ENCODE assay signal across 17 cellular contexts in the genomic region with DNA sequence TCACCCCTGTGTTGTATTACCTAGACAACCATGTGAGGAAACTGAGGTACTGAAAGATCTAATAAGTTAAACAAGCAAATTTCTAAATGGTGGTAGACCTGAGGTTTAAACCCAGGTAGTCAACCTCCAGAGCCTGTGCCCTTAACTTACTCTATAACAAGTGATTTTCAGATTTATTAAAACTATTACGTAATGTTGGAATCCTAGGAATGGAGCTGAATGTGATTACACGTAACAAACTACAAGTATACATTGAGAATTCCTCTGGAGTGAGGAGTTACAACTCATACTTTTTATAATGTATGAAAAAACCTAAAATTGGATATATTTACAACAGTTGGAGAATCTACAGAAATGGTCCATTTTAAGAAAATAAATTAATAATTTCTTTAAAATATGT. TPM values are rescaled to one million over a fixed set of nuclear protein-coding genes. Genes with fewer than 3 reads are reported as not detected.
DNase-seq lines count a peak whose midpoint lies in the region; ATAC-seq, FAIRE-seq and TF ChIP-seq lines count a peak whose summit lies in the region.
"Had no signal": no experiment of that assay in that cellular context is flagged by ENCODE, and none has a peak within 500 bp of the region (broad histone marks: within the 10 kb centered on the region; RNA-seq: fewer than 3 reads in every experiment).

No MANE protein-coding gene starts in this region.

- peaks cover 66% of the 10 kb centered on the region for H3K36me3 ChIP-seq in K562 (ENCODE audit: control insufficient read depth, insufficient read depth, low read length)

- H2AFZ ChIP-seq in K562 (ENCODE audit: low read depth, low read length) = no peak overlapping the region
- H2AFZ ChIP-seq: GM23338 had no signal

- ATAC-seq in K562 (no peak), HG02885 (IDR thresholded peaks at IDR 0.05; ENCODE audit: poor library complexity, unreplicated experiment) (no peak)
- ATAC-seq: GM23338 had no signal

- H3K27me3 ChIP-seq in K562 (ENCODE audit: control insufficient read depth in 2 of 2, insufficient read depth in 2 of 2, low read length in 2 of 2) = no peaks in the 10 kb centered on the region
- H3K27me3 ChIP-seq: BLaER1 treated with 17β-estradiol and CSF1 and Interleukin-3, amounts not matched to agents 10 nM and 100 nM had no signal

- H3K4me2 ChIP-seq in K562 (ENCODE audit: insufficient read depth, low read length) = no peak overlapping the region
- H3K4me2 ChIP-seq: BLaER1 treated with 17β-estradiol and CSF1 and Interleukin-3, amounts not matched to agents 10 nM and 100 nM; GM23338 had no signal

- DNase-seq in HCEC 1CT (peak; percentile 18), K562 (ENCODE audit: extremely low read depth in 1 of 4, low spot score in 3 of 4) (no peak), NCI-H1694 treated with DMSO at 0.1 percent for 48 hours (lab: John Stamatoyannopoulos, UW) (no peak), posterior cingulate gyrus (no peak)
- DNase-seq: 8988T; ACHN; CD4-positive, CD25-positive, alpha-beta regulatory T cell; DMS53; H7 had no signal

- BruUV-seq in K562 (replicated peaks; lab: Mats Ljungman, UMichigan) = no TSS peak

- H3K4me1 ChIP-seq in K562 (replicated peaks in 1 of 2; ENCODE audit: control insufficient read depth in 2 of 2, insufficient read depth in 2 of 2, low read length in 2 of 2) = no peaks in the 10 kb centered on the region
- H3K4me1 ChIP-seq: BLaER1 treated with 17β-estradiol and CSF1 and Interleukin-3, amounts not matched to agents 10 nM and 100 nM had no signal

- intact Hi-C loops in K562 (cut with micrococcal nuclease) (loop anchor here (10.0 kb wide), 1 partner anchor 93 kb away; a partner anchor contains a TSS), posterior cingulate gyrus (cut with DNase I) (loop anchor here (10.0 kb wide), 1 partner anchor 73 kb away; no protein-coding TSS in a partner anchor)

- H4K20me1 ChIP-seq in K562 (replicated peaks; ENCODE audit: control insufficient read depth, insufficient read depth, low read length) = no peaks in the 10 kb centered on the region

- POLR2A ChIA-PET in K562 (lab: Yijun Ruan, JAX) = interaction anchor here (1.8 to 2.4 kb wide), 2 partner anchors 9 to 18 kb away, joined by 5 to 9 read pairs; a partner anchor contains a TSS

- WGBS in K562 (ENCODE audit: insufficient coverage, low coverage, missing lambda C conversion rate) = 98% methylated on average over 2 of the region's 2 CpGs

- no peak overlapping the region for H3K9ac ChIP-seq in K562 (ENCODE audit: insufficient read depth in 1 of 2, low read depth in 2 of 2, low read length in 2 of 2)
- H3K9ac ChIP-seq: BLaER1 treated with 17β-estradiol and CSF1 and Interleukin-3, amounts not matched to agents 10 nM and 100 nM had no signal

- H3K9me1 ChIP-seq in K562 (ENCODE audit: control insufficient read depth, insufficient read depth, low read length) = no peaks in the 10 kb centered on the region

- no peaks in the 10 kb centered on the region for H3K9me3 ChIP-seq in K562 (replicated peaks; ENCODE audit: control insufficient read depth, insufficient read depth, low read depth, low read length)
- H3K9me3 ChIP-seq: BLaER1 treated with 17β-estradiol and CSF1 and Interleukin-3, amounts not matched to agents 10 nM and 100 nM had no signal

- TF ChIP-seq CTCF in K562 (IDR thresholded peaks at IDR 0.05 in 2 of 3, conservative IDR thresholded peaks at IDR 0.05 in 1 of 3; ENCODE audit: insufficient read depth in 2 of 3, low read depth in 1 of 3, low read length in 3 of 3) = no peak

- in situ Hi-C loops in K562 (cut with MboI) = loop anchor here (10.0 kb wide), 1 partner anchor 223 kb away; no protein-coding TSS in a partner anchor

- no peak for TF ChIP-seq POLR2A in K562 (conservative IDR thresholded peaks at IDR 0.05)

- TF ChIP-seq RAD21 in K562 (CRISPR knock-in tag; conservative IDR thresholded peaks at IDR 0.05 in 1 of 2, IDR thresholded peaks at IDR 0.05 in 1 of 2) = no peak

- TF ChIP-seq EP300 in K562 (IDR thresholded peaks at IDR 0.05; ENCODE audit: low read length) = no peak

- FAIRE-seq in A204.1 (lab: Jason Lieb, UNC) (peak; percentile 47), K562 (lab: Jason Lieb, UNC) (no peak), islet of Langerhans (lab: Jason Lieb, UNC) (peak; percentile 64)
- FAIRE-seq: G401.6, GM12891, HTR-8/SVneo had no signal

- CTCF ChIA-PET in K562 (lab: Yijun Ruan, JAX; ENCODE audit: low intra/inter-chr PET ratio) = no interaction called here

- H3K79me2 ChIP-seq in K562 (ENCODE audit: control insufficient read depth, insufficient read depth, low read length) = no peaks in the 10 kb centered on the region

- no peak overlapping the region for H3K27ac ChIP-seq in K562 (ENCODE audit: extremely low read depth, low read depth, low read length)
- H3K27ac ChIP-seq: BLaER1 treated with 17β-estradiol and CSF1 and Interleukin-3, amounts not matched to agents 10 nM and 100 nM had no signal

- no peak overlapping the region for H3K4me3 ChIP-seq in K562
- H3K4me3 ChIP-seq: BLaER1 treated with 17β-estradiol and CSF1 and Interleukin-3, amounts not matched to agents 10 nM and 100 nM; GM23338 had no signal

TF ChIP-seq in K562, 482 proteins besides CTCF, POLR2A, EP300 and RAD21:
- TF ChIP-seq CBX1 (IDR thresholded peaks at IDR 0.05; ENCODE audit: low read depth) = no peak
- TF ChIP-seq ILK (tag; IDR thresholded peaks at IDR 0.05; ENCODE audit: borderline replicate concordance, low read depth) = no peak
- TF ChIP-seq CEBPG (CRISPR knock-in tag; IDR thresholded peaks at IDR 0.05) = no peak
- peak in 1 of 2 experiments; percentile 83; a peak in 3 of 4 replicates for TF ChIP-seq CEBPG (tag; conservative IDR thresholded peaks at IDR 0.05 in 1 of 2, IDR thresholded peaks at IDR 0.05 in 1 of 2)
- TF ChIP-seq ZZZ3 (IDR thresholded peaks at IDR 0.05) = no peak
- peak; percentile 75 for TF ChIP-seq CEBPB (tag; IDR thresholded peaks at IDR 0.05)

RNA-seq across cellular contexts. Expression of a gene that starts 18.0 kb away (rescaled TPM):
- 8.0 and 44.2 TPM in 2 replicates for total RNA-seq in K562 (2011; cell fraction: chromatin; rRNA removed; ENCODE audit: low replicate concordance)
- total RNA-seq in K562 (2011; cell fraction: nucleolus; rRNA removed) = 4.5 and 7.1 TPM in 2 replicates
- total RNA-seq in K562 (2011; cell fraction: nucleoplasm; rRNA removed) = 24.4 and 41.8 TPM in 2 replicates
- total RNA-seq in K562 (2014; rRNA removed) (5.5 and 10.9 TPM in 2 replicates), K562 (2014; rRNA removed; fragmentation: Illumina TruSeq; extraction: Trizol) (9.4 and 10.0 TPM in 2 replicates), K562 (2015; rRNA removed; fragmentation: Illumina TruSeq; extraction: Trizol) (7.6 and 8.3 TPM in 2 replicates), K562 (2021) (26.2 and 29.4 TPM in 2 replicates)
- polyA plus RNA-seq in K562 (2011; rRNA removed) (35.7 and 42.0 TPM in 2 replicates), K562 (2014; fragmentation: Illumina TruSeq; extraction: Trizol) (29.5 and 34.0 TPM in 2 replicates), K562 (2014; fragmentation: Nextera tagmentation; extraction: Ambion mirVana) (1 to 10 TPM; 3.1 to 3.7 TPM), K562 (2014; rRNA removed) (20.6 and 21.4 TPM in 2 replicates)
- 2.1 and 5.4 TPM in 2 replicates for polyA plus RNA-seq in K562 (2011; cell fraction: cytosol; rRNA removed)
- polyA plus RNA-seq in K562 (2011; cell fraction: nucleus; rRNA removed) = 1.8 and 2.7 TPM in 2 replicates
- 30.5 and 33.9 TPM in 2 replicates for polyA plus RNA-seq in K562 (2012)
- polyA minus RNA-seq in K562 (2011; rRNA and poly(A)+ RNA removed) = 18.5 and 21.2 TPM in 2 replicates
- 7.5 and 8.0 TPM in 2 replicates for polyA minus RNA-seq in K562 (2011; cell fraction: cytosol; rRNA and poly(A)+ RNA removed)
- 13.1 and 21.1 TPM in 2 replicates for polyA minus RNA-seq in K562 (2011; cell fraction: nucleus; rRNA and poly(A)+ RNA removed)
